7 cellular contexts compared by ENCODE assay signal in the genomic region with DNA sequence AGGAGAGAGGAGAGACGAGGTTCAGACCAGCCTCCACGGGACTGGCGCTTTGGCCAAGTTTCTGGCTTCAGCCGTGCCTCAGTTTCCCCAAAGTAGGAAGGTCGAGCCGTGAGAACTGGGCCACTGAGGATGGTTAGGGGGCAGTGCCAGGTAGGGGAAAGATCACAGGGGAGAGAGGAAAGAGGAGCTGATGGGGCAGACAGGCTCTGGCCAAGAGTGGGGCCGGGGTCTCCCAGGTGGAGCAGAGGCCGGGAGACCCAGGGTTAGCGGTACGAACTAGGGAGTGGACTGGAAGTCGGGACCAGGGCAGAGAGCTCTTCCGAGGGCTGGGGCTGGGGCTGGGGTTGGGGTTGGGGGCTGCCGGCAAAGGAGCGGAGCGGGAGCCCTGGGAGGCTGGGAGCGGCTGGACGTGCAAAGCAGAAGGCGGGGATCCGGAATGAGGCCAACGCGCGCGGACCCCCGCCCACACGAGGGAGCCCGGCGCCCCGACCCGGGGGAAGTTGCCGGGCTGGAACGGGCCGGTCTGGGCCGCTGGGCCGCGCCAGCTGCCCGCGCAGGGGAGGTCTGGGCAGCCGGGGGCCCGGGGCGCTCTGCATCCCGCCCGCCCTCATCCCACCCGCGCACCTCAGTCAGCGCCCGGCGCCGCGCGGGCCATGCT. TPM values are rescaled to one million over a fixed set of nuclear protein-coding genes. Genes with fewer than 3 reads are reported as not detected.
DNase-seq lines count a peak whose midpoint lies in the region; ATAC-seq lines count a peak whose summit lies in the region.

No MANE protein-coding gene starts in this region.

- no peaks in the 10 kb centered on the region for H3K9me3 Mint-ChIP-seq in effector memory CD8-positive, alpha-beta T cell
- no peaks in the 10 kb centered on the region for H3K9me3 Mint-ChIP-seq in natural killer cell treated with Interleukin-12 subunit alpha and Interleukin-12 subunit beta and Interleukin-15 and Interleukin-18, amount 100 ng/mL, for 72 hours

- no peaks in the 10 kb centered on the region for H3K27me3 Mint-ChIP-seq in effector memory CD8-positive, alpha-beta T cell
- no peaks in the 10 kb centered on the region for H3K27me3 Mint-ChIP-seq in natural killer cell treated with Interleukin-12 subunit alpha and Interleukin-12 subunit beta and Interleukin-15 and Interleukin-18, amount 100 ng/mL, for 72 hours

- peak overlapping the region; percentile 96 to 97 for H3K4me3 Mint-ChIP-seq in effector memory CD8-positive, alpha-beta T cell
- peak overlapping the region; percentile 100 for H3K4me3 Mint-ChIP-seq in natural killer cell treated with Interleukin-12 subunit alpha and Interleukin-12 subunit beta and Interleukin-15 and Interleukin-18, amount 100 ng/mL, for 72 hours

- H3K36me3 ChIP-seq in NT2/D1 (ENCODE audit: insufficient read depth, insufficient read length, low read length), result peaks cover 16% of the 10 kb centered on the region

- H3K27ac Mint-ChIP-seq in effector memory CD8-positive, alpha-beta T cell, result peak overlapping the region; percentile 89 to 94
- H3K27ac Mint-ChIP-seq in natural killer cell treated with Interleukin-12 subunit alpha and Interleukin-12 subunit beta and Interleukin-15 and Interleukin-18, amount 100 ng/mL, for 72 hours, result peak overlapping the region; percentile 88 to 96

- DNase-seq in NT2/D1 (ENCODE audit: low read depth, low spot score), result no peak
- no peak for DNase-seq in effector memory CD8-positive, alpha-beta T cell
- no peak for DNase-seq in natural killer cell treated with Interleukin-12 subunit alpha and Interleukin-12 subunit beta and Interleukin-15 and Interleukin-18, amount 100 ng/mL, for 72 hours (ENCODE audit: low spot score)
- no peak for DNase-seq in stimulated activated CD4-positive, alpha-beta T cell treated with anti-CD3 and anti-CD28 coated beads, Interleukin-1b, Interleukin-23, amount 100 ng/mL, for 48 hours
- no peak for DNase-seq in glomerular visceral epithelial cell (ENCODE audit: extremely low spot score)

- H3K9ac ChIP-seq in NT2/D1 (ENCODE audit: insufficient read length, low read depth), result peak overlapping the region; percentile 99

- peak; percentile 1 for ATAC-seq in GM21528 (IDR thresholded peaks at IDR 0.05; ENCODE audit: low FRiP score, unreplicated experiment)
- no peak for ATAC-seq in effector memory CD8-positive, alpha-beta T cell (replicated peaks)
- ATAC-seq in natural killer cell treated with Interleukin-12 subunit alpha and Interleukin-12 subunit beta and Interleukin-15 and Interleukin-18, amount 100 ng/mL, for 72 hours, result no peak
- ATAC-seq in HG02970 (IDR thresholded peaks at IDR 0.05; ENCODE audit: low FRiP score, unreplicated experiment), result no peak

- no peaks in the 10 kb centered on the region for H3K27me3 ChIP-seq in NT2/D1 (ENCODE audit: insufficient read depth, insufficient read length)

- peaks cover 27 to 32% of the 10 kb centered on the region in 2 donors for H3K4me1 Mint-ChIP-seq in effector memory CD8-positive, alpha-beta T cell (ENCODE audit: low read depth in 2 of 2)
- H3K4me1 Mint-ChIP-seq in natural killer cell treated with Interleukin-12 subunit alpha and Interleukin-12 subunit beta and Interleukin-15 and Interleukin-18, amount 100 ng/mL, for 72 hours (ENCODE audit: low read depth in 2 of 2), result peaks cover 23 to 26% of the 10 kb centered on the region in 2 donors

- no peaks in the 10 kb centered on the region for H3K9me3 ChIP-seq in NT2/D1 (ENCODE audit: insufficient read depth, low read length)

- peaks cover 14% of the 10 kb centered on the region for H3K4me1 ChIP-seq in NT2/D1 (ENCODE audit: insufficient read depth, insufficient read length)

- H3K4me3 ChIP-seq in NT2/D1 (ENCODE audit: insufficient read length, low read depth), result peak overlapping the region; percentile 55

- no peaks in the 10 kb centered on the region for H3K36me3 Mint-ChIP-seq in effector memory CD8-positive, alpha-beta T cell (ENCODE audit: insufficient read depth)
- peaks cover 5% of the 10 kb centered on the region for H3K36me3 Mint-ChIP-seq in natural killer cell treated with Interleukin-12 subunit alpha and Interleukin-12 subunit beta and Interleukin-15 and Interleukin-18, amount 100 ng/mL, for 72 hours

RNA-seq across cellular contexts. Expression of a gene that starts 0.4 kb away (rescaled TPM):
- 10 to 100 TPM; 63.0 to 66.0 TPM for total RNA-seq in natural killer cell treated with Interleukin-12 subunit alpha and Interleukin-12 subunit beta and Interleukin-15 and Interleukin-18, amount 100 ng/mL, for 72 hours

RNA-seq across cellular contexts. Expression of a gene that starts 15.9 kb away (rescaled TPM):
- total RNA-seq in natural killer cell treated with Interleukin-12 subunit alpha and Interleukin-12 subunit beta and Interleukin-15 and Interleukin-18, amount 100 ng/mL, for 72 hours, result 10 to 100 TPM; 19.4 to 35.2 TPM
